ENCODE assay signal across 9 cellular contexts in genomic region chr13:91078093-91078679, GRCh38.
DNase-seq lines count a peak whose midpoint lies in the region; ATAC-seq, FAIRE-seq and TF ChIP-seq lines count a peak whose summit lies in the region.
"Had no signal": no experiment of that assay in that cellular context is flagged by ENCODE, and none has a peak within 500 bp of the region (broad histone marks: within the 10 kb centered on the region; RNA-seq: fewer than 3 reads in every experiment).

No MANE protein-coding gene starts in this region.

- peaks cover 2% of the 10 kb centered on the region for H3K27me3 Mint-ChIP-seq in astrocyte (ENCODE audit: low read depth, unreplicated experiment)
- H3K27me3 Mint-ChIP-seq: dendritic cell treated with granulocyte-macrophage colony-stimulating factor and Interleukin-4, amounts not matched to agents 40 ng/mL and 50 ng/mL, for 4 days had no signal

- no peak for TF ChIP-seq RAD21 in neural cell (conservative IDR thresholded peaks at IDR 0.05)

- H3K4me2 ChIP-seq in astrocyte (ENCODE audit: low read length) = no peak overlapping the region
- no peak overlapping the region for H3K4me2 ChIP-seq in neural cell (ENCODE audit: low read length)

- H3K27ac Mint-ChIP-seq in astrocyte (ENCODE audit: unreplicated experiment) = no peak overlapping the region
- H3K27ac Mint-ChIP-seq: dendritic cell treated with granulocyte-macrophage colony-stimulating factor and Interleukin-4, amounts not matched to agents 40 ng/mL and 50 ng/mL, for 4 days had no signal

- H3K9me2 ChIP-seq in neural cell (ENCODE audit: insufficient read depth, low read length) = no peaks in the 10 kb centered on the region

- FAIRE-seq in astrocyte (lab: Jason Lieb, UNC) = no peak

- no peak for TF ChIP-seq EP300 in neural cell (conservative IDR thresholded peaks at IDR 0.05; ENCODE audit: poor library complexity, severe bottlenecking)

- peak; percentile 33; the same call in 1 of the 3 replicates for TF ChIP-seq CTCF in GM12872 (IDR thresholded peaks at IDR 0.05; ENCODE audit: insufficient read depth, low read depth, low read length)
- TF ChIP-seq CTCF in astrocyte (IDR thresholded peaks at IDR 0.05; ENCODE audit: insufficient read depth, low read depth, low read length) = peak; percentile 38
- TF ChIP-seq CTCF in neural cell (IDR thresholded peaks at IDR 0.05; ENCODE audit: poor library complexity, severe bottlenecking) = peak; percentile 32

- H3K9ac ChIP-seq in astrocyte (ENCODE audit: low read length) = no peak overlapping the region
- H3K9ac ChIP-seq in neural cell (ENCODE audit: low read length) = no peak overlapping the region

- H3K36me3 ChIP-seq in astrocyte (ENCODE audit: insufficient read depth, low read length) (no peaks in the 10 kb centered on the region), neural cell (ENCODE audit: insufficient read depth, low read length) (no peaks in the 10 kb centered on the region)

- H3K79me2 ChIP-seq in astrocyte (ENCODE audit: insufficient read depth, low read length) (no peaks in the 10 kb centered on the region), neural cell (replicated peaks; ENCODE audit: insufficient read depth, low read length) (no peaks in the 10 kb centered on the region)

- H3K4me1 Mint-ChIP-seq in astrocyte (ENCODE audit: low read depth, unreplicated experiment) = no peaks in the 10 kb centered on the region

- H3K4me1 ChIP-seq in astrocyte (ENCODE audit: insufficient read depth, low read length) = no peaks in the 10 kb centered on the region

- H4K20me1 ChIP-seq in astrocyte (ENCODE audit: insufficient read depth, low read length) (no peaks in the 10 kb centered on the region), neural cell (ENCODE audit: insufficient read depth) (no peaks in the 10 kb centered on the region)

- H2AFZ ChIP-seq in astrocyte (ENCODE audit: low read depth, low read length) = no peak overlapping the region
- H2AFZ ChIP-seq in neural cell (ENCODE audit: low read depth, low read length) = no peak overlapping the region

- no peak overlapping the region for H3K4me3 Mint-ChIP-seq in astrocyte (ENCODE audit: unreplicated experiment)
- H3K4me3 Mint-ChIP-seq: dendritic cell treated with granulocyte-macrophage colony-stimulating factor and Interleukin-4, amounts not matched to agents 40 ng/mL and 50 ng/mL, for 4 days had no signal

- H3K27me3 ChIP-seq in astrocyte (ENCODE audit: insufficient read depth, low read length) = no peaks in the 10 kb centered on the region
- no peaks in the 10 kb centered on the region for H3K27me3 ChIP-seq in neural cell (ENCODE audit: insufficient read depth, low read depth, low read length)

- DNase-seq in LoVo (ENCODE audit: low spot score) (peak; percentile 8), astrocyte (ENCODE audit: low read depth) (no peak), AG08396 (ENCODE audit: low spot score) (no peak)
- DNase-seq in activated T-cell treated with anti-CD3 and anti-CD28 coated beads, Interleukin-2, amount 50 U/mL, for 1 hour = no peak
- DNase-seq: activated CD4-positive, CD25-positive, alpha-beta regulatory T cell treated with anti-CD3 and anti-CD28 coated beads, Interleukin-2, amount 50 U/mL, for 72 hours had no signal

- no peak overlapping the region for H3K27ac ChIP-seq in astrocyte (ENCODE audit: low read depth, low read length)
- H3K27ac ChIP-seq in neural cell (ENCODE audit: low read length) = no peak overlapping the region

- no peak overlapping the region for H3K4me3 ChIP-seq in astrocyte (ENCODE audit: insufficient read depth, low read depth, low read length)
- H3K4me3 ChIP-seq in neural cell (ENCODE audit: low read length) = no peak overlapping the region

- H3K36me3 Mint-ChIP-seq in astrocyte (ENCODE audit: low read depth, unreplicated experiment) = no peaks in the 10 kb centered on the region

- no peaks in the 10 kb centered on the region for H3K9me3 ChIP-seq in astrocyte (ENCODE audit: insufficient read depth, low read depth, low read length)
- H3K9me3 ChIP-seq in neural cell (ENCODE audit: low read length) = no peaks in the 10 kb centered on the region

- no peaks in the 10 kb centered on the region for H3F3A ChIP-seq in neural cell (ENCODE audit: insufficient read depth, low read length, poor library complexity, severe bottlenecking)

- ATAC-seq in GM18502 (IDR thresholded peaks at IDR 0.05; ENCODE audit: poor library complexity, unreplicated experiment) = no peak

- no peaks in the 10 kb centered on the region for H3K9me3 Mint-ChIP-seq in astrocyte (ENCODE audit: unreplicated experiment)
- H3K9me3 Mint-ChIP-seq: dendritic cell treated with granulocyte-macrophage colony-stimulating factor and Interleukin-4, amounts not matched to agents 40 ng/mL and 50 ng/mL, for 4 days had no signal

TF ChIP-seq in neural cell, 6 proteins besides CTCF, POLR2A, EP300 and RAD21:
- peak; percentile 39 for TF ChIP-seq SMC3 (conservative IDR thresholded peaks at IDR 0.05; ENCODE audit: poor library complexity)
- TF ChIP-seq MXI1 (conservative IDR thresholded peaks at IDR 0.05; ENCODE audit: poor library complexity, severe bottlenecking) = no peak
